Comparison of ENCODE assay signal across 33 cellular contexts in genomic region chr16:56855201-56855600, GRCh38. TPM values are rescaled to one million over a fixed set of nuclear protein-coding genes. Genes with fewer than 3 reads are reported as not detected.
"Had no signal": no experiment of that assay in that cellular context is flagged by ENCODE, and none has a peak within 500 bp of the region (broad histone marks: within the 10 kb centered on the region; RNA-seq: fewer than 3 reads in every experiment).

No MANE protein-coding gene starts in this region.

- ATAC-seq: natural killer cell; right lobe of liver; stimulated activated effector memory CD8-positive, alpha-beta T cell treated with anti-CD3 and anti-CD28 coated beads, Interleukin-12 subunit alpha, Interleukin-12 subunit beta, amount 100 ng/mL, for 72 hours; stimulated activated naive CD8-positive, alpha-beta T cell treated with anti-CD3 and anti-CD28 coated beads, Interleukin-15, amount 100 ng/mL, for 72 hours had no signal

- H3K36me3 ChIP-seq: left ventricle myocardium inferior, neural progenitor cell, neutrophil, right atrium auricular region, right lobe of liver, tibial nerve, uterus had no signal

- DNase-seq: hypothalamus; immature natural killer cell; left ventricle myocardium inferior; naive B cell; natural killer cell; nephron progenitor cell; occipital lobe; stimulated activated CD4-positive, alpha-beta T cell treated with anti-CD3 and anti-CD28 coated beads, Interleukin-12 subunit alpha, Interleukin-12 subunit beta, amount 100 ng/mL, for 4 hours; stimulated activated CD4-positive, alpha-beta T cell treated with anti-CD3 and anti-CD28 coated beads, Interleukin-15, amount 100 ng/mL, for 24 hours; stimulated activated CD4-positive, alpha-beta T cell treated with anti-CD3 and anti-CD28 coated beads, Interleukin-2, amount 100 ng/mL, for 24 hours; stimulated activated CD4-positive, alpha-beta T cell treated with anti-CD3 and anti-CD28 coated beads, Interleukin-4, amount 100 ng/mL, for 24 hours; stimulated activated naive CD4-positive, alpha-beta T cell treated with Interleukin-2 at 50 U/mL for 16 hours; stimulated activated naive CD8-positive, alpha-beta T cell treated with anti-CD3 and anti-CD28 coated beads, Interleukin-15, amount 100 ng/mL, for 72 hours; substantia nigra; uterus had no signal

- H3K4me1 ChIP-seq: left ventricle myocardium inferior, right atrium auricular region, uterus had no signal

- H3K4me2 ChIP-seq: neural progenitor cell, smooth muscle cell had no signal

- H3K27me3 ChIP-seq: neural progenitor cell, neutrophil, right atrium auricular region, right lobe of liver, tibial nerve, uterus had no signal

- H3K27ac ChIP-seq: left ventricle myocardium inferior, neural progenitor cell, neutrophil, parathyroid adenoma, right atrium auricular region, right lobe of liver, tibial nerve, uterus had no signal

- H3K4me3 ChIP-seq: left ventricle myocardium inferior, neural progenitor cell, right atrium auricular region, right lobe of liver, smooth muscle cell, tibial nerve, uterus had no signal

- H3K4me3 Mint-ChIP-seq: immature natural killer cell; memory B cell; natural killer cell; nephron progenitor cell; neural progenitor cell; stimulated activated effector memory CD8-positive, alpha-beta T cell treated with anti-CD3 and anti-CD28 coated beads, Interleukin-12 subunit alpha, Interleukin-12 subunit beta, amount 100 ng/mL, for 72 hours; stimulated activated naive CD8-positive, alpha-beta T cell treated with anti-CD3 and anti-CD28 coated beads, Interleukin-15, amount 100 ng/mL, for 72 hours; type B pancreatic cell had no signal

- H3K27ac Mint-ChIP-seq: immature natural killer cell; memory B cell; natural killer cell; progenitor cell of endocrine pancreas; stimulated activated effector memory CD8-positive, alpha-beta T cell treated with anti-CD3 and anti-CD28 coated beads, Interleukin-12 subunit alpha, Interleukin-12 subunit beta, amount 100 ng/mL, for 72 hours; stimulated activated naive CD8-positive, alpha-beta T cell treated with anti-CD3 and anti-CD28 coated beads, Interleukin-15, amount 100 ng/mL, for 72 hours had no signal

- H3K9me3 ChIP-seq: left ventricle myocardium inferior, neutrophil, right atrium auricular region, right lobe of liver, tibial nerve, uterus had no signal

- H3K36me3 Mint-ChIP-seq: immature natural killer cell; memory B cell; naive B cell; natural killer cell; neural progenitor cell; stimulated activated effector memory CD8-positive, alpha-beta T cell treated with anti-CD3 and anti-CD28 coated beads, Interleukin-12 subunit alpha, Interleukin-12 subunit beta, amount 100 ng/mL, for 72 hours; type B pancreatic cell had no signal

- H2AFZ ChIP-seq: neural progenitor cell had no signal

- H3K9ac ChIP-seq: neural progenitor cell, parathyroid adenoma had no signal

- H3K27me3 Mint-ChIP-seq: memory B cell; naive B cell; progenitor cell of endocrine pancreas; stimulated activated naive CD8-positive, alpha-beta T cell treated with anti-CD3 and anti-CD28 coated beads, Interleukin-15, amount 100 ng/mL, for 72 hours; type B pancreatic cell had no signal

- H3K9me3 Mint-ChIP-seq: memory B cell; natural killer cell; nephron progenitor cell; neural progenitor cell; stimulated activated effector memory CD8-positive, alpha-beta T cell treated with anti-CD3 and anti-CD28 coated beads, Interleukin-12 subunit alpha, Interleukin-12 subunit beta, amount 100 ng/mL, for 72 hours; stimulated activated naive CD8-positive, alpha-beta T cell treated with anti-CD3 and anti-CD28 coated beads, Interleukin-15, amount 100 ng/mL, for 72 hours; type B pancreatic cell had no signal

RNA-seq across cellular contexts. Expression of gene SLC12A3, which starts 9.8 kb away (rescaled TPM):
- total RNA-seq: left ventricle myocardium inferior, lower leg skin, lung microvascular endothelial cell, natural killer cell, occipital lobe, osteocyte, progenitor cell of endocrine pancreas, pulmonary artery endothelial cell, right atrium auricular region, right lobe of liver, skeletal muscle tissue, smooth muscle cell, temporal lobe, tibial nerve, ureter had no signal
- polyA plus RNA-seq: smooth muscle cell had no signal
